Comparison of ENCODE assay signal across 2 cellular contexts in the genomic region with DNA sequence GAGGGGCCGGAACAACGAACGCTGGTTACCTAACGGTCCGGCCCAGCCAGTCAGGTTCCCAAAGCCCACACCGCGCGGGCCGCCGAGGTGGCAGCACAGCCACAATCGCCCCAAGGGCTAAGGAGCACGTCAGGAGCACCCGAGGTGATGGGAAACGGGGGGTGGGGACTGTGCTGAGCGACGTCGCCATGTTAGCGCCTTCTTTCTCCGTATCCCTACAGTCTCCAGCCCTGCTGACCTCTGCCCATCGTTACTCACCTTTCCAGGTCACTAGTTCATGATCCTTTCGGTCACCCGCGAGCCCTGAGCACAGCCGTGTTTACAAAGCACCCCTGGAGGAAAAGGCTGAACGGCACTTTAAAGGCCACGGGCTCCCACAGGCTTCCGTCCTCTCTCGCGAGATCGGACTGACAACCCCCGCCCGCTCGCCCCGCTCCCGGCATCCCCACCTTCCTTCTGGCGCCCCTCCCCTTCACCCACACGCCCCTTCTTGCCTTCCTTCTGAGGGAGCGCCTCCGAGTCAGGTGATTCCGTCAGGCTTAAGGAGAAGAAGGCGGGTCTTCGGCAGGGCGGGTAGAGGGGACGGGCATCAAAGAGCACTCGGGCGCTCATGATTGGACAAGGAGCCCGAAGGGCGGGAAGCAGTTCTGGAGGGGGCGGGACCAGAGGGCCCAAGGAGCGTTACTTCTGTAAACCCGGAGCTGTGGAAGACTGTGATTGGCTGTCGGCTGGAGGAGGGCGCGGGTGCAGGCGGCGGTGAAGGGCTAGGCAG.
TF ChIP-seq lines count a peak whose summit lies in the region.

Gene ATF2 (minus strand): TSS at position 412 of the 772 bp plus-strand sequence. CDS start 31,760 bp downstream, outside the sequence.

TF ChIP-seq in HCT116, 20 proteins besides CTCF, POLR2A, EP300 and RAD21 (continued from another document):
- peak; percentile 98 for TF ChIP-seq ZBTB33 (IDR thresholded peaks at IDR 0.05; ENCODE audit: extremely low read depth, insufficient replicate concordance, low read length)
- TF ChIP-seq CBX3 (IDR thresholded peaks at IDR 0.05; ENCODE audit: low read depth), result peak; percentile 75; the same call in 1 of the 2 replicates
- 0 out of 2 replicates have a peak, but pooled peaks have one; percentile 48 for TF ChIP-seq POLR2AphosphoS5 (IDR thresholded peaks at IDR 0.05; ENCODE audit: low read depth, low read length)
- peak; percentile 89 for TF ChIP-seq TCF7L2 (IDR thresholded peaks at IDR 0.05; ENCODE audit: borderline replicate concordance, extremely low read depth, insufficient read depth, insufficient read length)
- TF ChIP-seq ATF3 (IDR thresholded peaks at IDR 0.05), result no peak
- no peak; the same call in 1 of the 2 replicates for TF ChIP-seq SRF (IDR thresholded peaks at IDR 0.05; ENCODE audit: low read depth)
- TF ChIP-seq, protein P1, sequence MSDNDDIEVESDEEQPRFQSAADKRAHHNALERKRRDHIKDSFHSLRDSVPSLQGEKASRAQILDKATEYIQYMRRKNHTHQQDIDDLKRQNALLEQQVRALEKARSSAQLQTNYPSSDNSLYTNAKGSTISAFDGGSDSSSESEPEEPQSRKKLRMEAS (IDR thresholded peaks at IDR 0.05), result peak; percentile 75
TF ChIP-seq in HCT116: peak in this region for 8.

TF ChIP-seq in neural cell, 6 proteins besides CTCF, POLR2A, EP300 and RAD21 (continued from another document):
- TF ChIP-seq REST (IDR thresholded peaks at IDR 0.05; ENCODE audit: borderline replicate concordance), result peak; percentile 71
- TF ChIP-seq POLR2AphosphoS5 (IDR thresholded peaks at IDR 0.05), result peak; percentile 97
- peak; percentile 69 for TF ChIP-seq TAF1 (IDR thresholded peaks at IDR 0.05; ENCODE audit: low read depth)
- no peak for TF ChIP-seq EZH2 (IDR thresholded peaks at IDR 0.05; ENCODE audit: borderline replicate concordance, insufficient read depth, low read length, poor library complexity, severe bottlenecking)
TF ChIP-seq in neural cell: peak in this region for 4.
